ENCODE assay signal across 26 cellular contexts in genomic region chr2:201608021-201608420, GRCh38.
"Had no signal": no experiment of that assay in that cellular context is flagged by ENCODE, and none has a peak within 500 bp of the region (broad histone marks: within the 10 kb centered on the region; RNA-seq: fewer than 3 reads in every experiment).

No MANE protein-coding gene starts in this region.

- H3K27me3 ChIP-seq: ovary, stomach, thyroid gland, tibial nerve, upper lobe of right lung, uterus had no signal

- DNase-seq: naive thymus-derived CD4-positive, alpha-beta T cell; natural killer cell; occipital lobe; ovary; posterior cingulate gyrus; psoas muscle; right cardiac atrium; spleen; stimulated activated CD4-positive, alpha-beta T cell treated with anti-CD3 and anti-CD28 coated beads, Interleukin-12 subunit alpha, Interleukin-12 subunit beta, amount 100 ng/mL, for 4 hours; stimulated activated CD4-positive, alpha-beta T cell treated with anti-CD3 and anti-CD28 coated beads, Interleukin-1b, Interleukin-23, amount 100 ng/mL, for 48 hours; stimulated activated CD4-positive, alpha-beta T cell treated with anti-CD3 and anti-CD28 coated beads, Interleukin-4, amount 100 ng/mL, for 1 hour; stimulated activated CD4-positive, alpha-beta T cell treated with anti-CD3 and anti-CD28 coated beads, Interleukin-4, amount 100 ng/mL, for 4 hours; stimulated activated CD8-positive, alpha-beta memory T cell treated with anti-CD3 and anti-CD28 coated beads, Interleukin-4, amount 100 ng/mL, for 48 hours; stimulated activated naive CD4-positive, alpha-beta T cell; stomach; thyroid gland; upper lobe of right lung; uterus had no signal

- H3K4me1 ChIP-seq: neural progenitor cell, parathyroid adenoma, psoas muscle, spleen, stomach, thyroid gland, tibial nerve, upper lobe of right lung, uterus had no signal

- H3K27ac ChIP-seq: neural progenitor cell, ovary, parathyroid adenoma, psoas muscle, skin epidermis, spleen, stomach, thoracic aorta, thyroid gland, tibial nerve, upper lobe of right lung, uterus had no signal

- ATAC-seq: naive thymus-derived CD4-positive, alpha-beta T cell; natural killer cell; psoas muscle; right cardiac atrium; sciatic nerve; stimulated activated memory B cell treated with anti-CD40 and anti-IgM and Interleukin-4, amounts not matched to agents 10 μg/mL and 1 μg/mL and 100 μg/mL, for 72 hours; upper lobe of right lung had no signal

- H3K79me2 ChIP-seq: parathyroid adenoma had no signal

- H3K9me3 ChIP-seq: ovary, psoas muscle, thoracic aorta, thyroid gland, upper lobe of right lung, uterus had no signal

- H3K4me2 ChIP-seq: neural progenitor cell, smooth muscle cell had no signal

- H3K4me3 ChIP-seq: neural progenitor cell, ovary, psoas muscle, skin epidermis, smooth muscle cell, spleen, stomach, thoracic aorta, thyroid gland, tibial nerve, upper lobe of right lung, uterus had no signal

- H2AFZ ChIP-seq: neural progenitor cell, parathyroid adenoma had no signal

- H3K36me3 ChIP-seq: neural progenitor cell, ovary, spleen, stomach, thoracic aorta, thyroid gland, tibial nerve, upper lobe of right lung, uterus had no signal

- H3K9ac ChIP-seq: neural progenitor cell, parathyroid adenoma had no signal
